Comparison of ENCODE assay signal across 19 cellular contexts in the genomic region with DNA sequence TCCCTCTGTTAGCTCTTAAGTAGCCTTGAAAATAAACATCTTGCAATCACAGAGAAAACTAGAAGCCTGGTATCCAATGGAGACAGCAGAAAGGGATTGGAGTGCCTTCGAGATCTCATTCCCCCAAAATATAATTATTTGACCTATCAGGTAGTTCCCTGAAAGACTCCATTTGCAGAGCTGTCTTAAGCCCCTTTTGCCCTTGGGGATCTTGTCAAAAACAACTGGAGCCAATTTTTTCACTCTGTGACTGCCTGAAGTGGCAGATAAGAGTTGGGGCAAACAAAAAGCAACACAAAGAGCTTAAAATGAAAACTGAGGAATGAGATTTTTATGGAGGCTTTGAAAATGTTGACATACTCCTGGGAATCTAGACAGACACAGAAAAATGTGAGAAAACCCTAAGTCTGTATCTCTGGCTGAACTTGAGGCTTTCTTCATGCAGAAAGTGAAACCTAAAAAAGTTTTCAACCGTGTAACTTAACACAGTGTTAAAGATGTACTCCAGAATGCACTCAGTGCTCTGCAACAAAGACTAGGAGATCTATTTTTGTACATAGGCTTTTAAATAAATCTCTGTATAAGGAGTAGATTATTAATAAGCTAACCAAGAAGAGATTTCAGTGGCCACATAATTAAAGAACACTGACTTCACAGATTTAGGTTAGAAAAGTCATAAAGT.
A peak's percentile ranks its signal among the peaks of the same experiment; 100 is the strongest.
DNase-seq lines count a peak whose midpoint lies in the region; ATAC-seq, FAIRE-seq and TF ChIP-seq lines count a peak whose summit lies in the region.
"Had no signal": no experiment of that assay in that cellular context is flagged by ENCODE, and none has a peak within 500 bp of the region (broad histone marks: within the 10 kb centered on the region; RNA-seq: fewer than 3 reads in every experiment).

No MANE protein-coding gene starts in this region.

- no peak for TF ChIP-seq POLR2A in GM12891 (IDR thresholded peaks at IDR 0.05; ENCODE audit: low read depth, low read length)

- H3K4me1 ChIP-seq in OCI-LY3 (ENCODE audit: low read length), result peaks cover 6% of the 10 kb centered on the region; the same call in 1 of the 2 replicates
- H3K4me1 ChIP-seq: body of pancreas, heart left ventricle, uterus had no signal

- no peak overlapping the region for H3K4me3 ChIP-seq in OCI-LY3 (ENCODE audit: low read length)
- H3K4me3 ChIP-seq: body of pancreas, heart left ventricle, uterus had no signal

- no peaks in the 10 kb centered on the region for H3K36me3 ChIP-seq in OCI-LY3 (replicated peaks; ENCODE audit: low read depth, low read length)
- H3K36me3 ChIP-seq: heart left ventricle, uterus had no signal

- no peak overlapping the region for H3K27ac ChIP-seq in OCI-LY3 (ENCODE audit: low read length)
- H3K27ac ChIP-seq: body of pancreas, uterus had no signal

- DNase-seq in GM12891 (ENCODE audit: insufficient read length, low spot score), result no peak
- DNase-seq in effector CD8-positive, alpha-beta T cell (lab: John Stamatoyannopoulos, UW), result no peak
- DNase-seq in DMS114 treated with DMSO at 0.1 percent for 48 hours (lab: John Stamatoyannopoulos, UW; ENCODE audit: unreplicated experiment), result no peak
- DNase-seq in AG20443 (ENCODE audit: low spot score), result no peak
- DNase-seq: activated naive CD8-positive, alpha-beta T cell treated with anti-CD3 and anti-CD28 coated beads for 36 hours; body of pancreas; DMS 273 treated with DMSO at 0.1 percent for 48 hours; HCEC 1CT; heart left ventricle; immature natural killer cell; stimulated activated CD4-positive, alpha-beta T cell treated with anti-CD3 and anti-CD28 coated beads, Interleukin-4, amount 100 ng/mL, for 24 hours; uterus had no signal

- no peaks in the 10 kb centered on the region for H3K9me3 ChIP-seq in OCI-LY3 (ENCODE audit: insufficient read depth, low read length)
- H3K9me3 ChIP-seq: body of pancreas, uterus had no signal

- peak; percentile 92 for ATAC-seq in GM18861 (IDR thresholded peaks at IDR 0.05; ENCODE audit: unreplicated experiment)
- ATAC-seq in GM19468 (IDR thresholded peaks at IDR 0.05; ENCODE audit: extremely low read depth, unreplicated experiment), result peak; percentile 73
- ATAC-seq in HG03159 (IDR thresholded peaks at IDR 0.05; ENCODE audit: unreplicated experiment), result peak; percentile 72
- ATAC-seq: activated T-helper 17 cell treated with anti-CD3 and anti-CD28 coated beads, Interleukin-2, amount 50 U/mL, for 72 hours; body of pancreas had no signal

- peak overlapping the region; percentile 37; the same call in 1 of the 2 replicates for H3K4me2 ChIP-seq in OCI-LY3 (ENCODE audit: low read length)

- H3K9ac ChIP-seq in OCI-LY3 (ENCODE audit: low read length), result no peak overlapping the region

- no peaks in the 10 kb centered on the region for H3K27me3 ChIP-seq in OCI-LY3 (ENCODE audit: low read depth, low read length)
- H3K27me3 ChIP-seq: body of pancreas, heart left ventricle, uterus had no signal

- no peak for FAIRE-seq in GM12891 (lab: Jason Lieb, UNC)
- FAIRE-seq: colon, G401.6 had no signal

- no peaks in the 10 kb centered on the region for H4K20me1 ChIP-seq in OCI-LY3 (ENCODE audit: insufficient read depth, low read length)

- no peaks in the 10 kb centered on the region for H3K79me2 ChIP-seq in OCI-LY3 (ENCODE audit: low read length)

- H2AFZ ChIP-seq in OCI-LY3 (ENCODE audit: low read depth, low read length), result no peak overlapping the region

- no peak for TF ChIP-seq CTCF in OCI-LY3 (IDR thresholded peaks at IDR 0.05; ENCODE audit: low read depth, low read length)

TF ChIP-seq in GM12891, 5 proteins besides CTCF, POLR2A, EP300 and RAD21:
- TF ChIP-seq POLR2AphosphoS5 (IDR thresholded peaks at IDR 0.05; ENCODE audit: low read depth, low read length) (no peak), SPI1 (IDR thresholded peaks at IDR 0.05; ENCODE audit: low read depth, low read length) (no peak), TAF1 (IDR thresholded peaks at IDR 0.05; ENCODE audit: low read depth, low read length) (no peak), PAX5 (IDR thresholded peaks at IDR 0.05; ENCODE audit: insufficient read depth, low read length, severe bottlenecking) (no peak), POU2F2 (IDR thresholded peaks at IDR 0.05; ENCODE audit: low read depth, low read length) (no peak)
